ENCODE assay signal across 8 cellular contexts in the genomic region with DNA sequence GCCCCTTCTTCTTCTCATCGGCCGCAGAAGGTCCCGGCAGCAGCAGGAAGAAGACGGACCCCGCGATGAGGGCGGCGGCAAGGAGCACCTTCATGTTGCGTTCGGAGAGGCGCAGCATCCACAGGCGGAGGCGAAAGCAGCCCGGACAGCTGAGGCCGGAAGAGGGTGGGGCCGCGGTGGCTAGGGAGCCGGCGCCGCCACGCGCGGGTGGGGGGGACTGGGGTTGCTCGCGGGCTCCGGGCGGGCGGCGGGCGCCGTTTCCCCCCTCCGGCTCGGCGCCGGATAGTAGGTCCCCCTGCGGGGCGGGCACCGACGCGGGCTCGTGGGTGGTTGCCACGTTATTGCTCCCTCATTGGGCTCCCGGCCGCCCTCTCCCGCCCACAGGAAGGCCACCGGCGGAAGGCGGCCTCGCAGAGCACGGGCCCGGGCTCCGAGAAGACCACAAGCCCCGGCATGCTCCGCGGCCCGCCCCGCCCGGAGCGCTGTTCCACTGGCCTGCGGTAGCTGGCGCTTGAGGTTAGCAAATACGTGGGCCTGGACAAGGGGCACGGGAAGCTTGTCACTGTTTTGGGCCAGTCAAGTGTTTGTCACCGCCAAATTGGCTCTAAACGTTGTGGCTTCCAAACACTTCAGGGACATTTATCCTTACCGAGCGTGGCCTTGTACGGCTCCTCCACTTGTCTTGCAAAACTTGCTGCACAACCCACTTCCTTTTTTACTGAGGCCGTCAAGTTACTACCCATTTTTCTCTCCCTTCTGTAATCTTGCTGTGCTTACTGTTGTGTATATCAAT. TPM values are rescaled to one million over a fixed set of nuclear protein-coding genes. Genes with fewer than 3 reads are reported as not detected.
DNase-seq lines count a peak whose midpoint lies in the region; ATAC-seq and TF ChIP-seq lines count a peak whose summit lies in the region.

PPIB (minus strand) TSS at position 154 of the 793 bp plus-strand sequence; CDS start at position 118, 36 bp downstream.

- peak; percentile 98 for DNase-seq in CD1c-positive myeloid dendritic cell (ENCODE audit: extremely low spot score)
- peak; percentile 96 for DNase-seq in NCI-H748 (lab: John Stamatoyannopoulos, UW; ENCODE audit: unreplicated experiment)
- peak; percentile 93 to 95 for DNase-seq in activated CD4-positive, alpha-beta T cell treated with anti-CD3 and anti-CD28 coated beads, Interleukin-2, amount 50 U/mL, for 24 hours (ENCODE audit: low read depth in 1 of 2, low spot score in 1 of 2)
- peak; percentile 97 for DNase-seq in stimulated activated CD4-positive, alpha-beta T cell treated with anti-CD3 and anti-CD28 coated beads, Interleukin-4, amount 100 ng/mL, for 24 hours

- under 1% methylated on average over 69 of the region's 69 CpGs for WGBS in liver

- peak; percentile 53 to 59 for TF ChIP-seq RAD21 in liver (IDR thresholded peaks at IDR 0.05)

- H3K27ac ChIP-seq in liver (ENCODE audit: low read depth in 1 of 2, low read length in 2 of 2), result peak within 1 kb of the TSS; percentile 88 to 92

- H3K36me3 Mint-ChIP-seq in dendritic cell treated with granulocyte-macrophage colony-stimulating factor and Interleukin-4, amounts not matched to agents 40 ng/mL and 50 ng/mL, for 4 days (ENCODE audit: low read depth), result peaks cover 52% of the 10 kb centered on the region

- peak within 1 kb of the TSS; percentile 97 for H3K27ac Mint-ChIP-seq in dendritic cell treated with granulocyte-macrophage colony-stimulating factor and Interleukin-4, amounts not matched to agents 40 ng/mL and 50 ng/mL, for 4 days

- H3K27me3 Mint-ChIP-seq in dendritic cell treated with granulocyte-macrophage colony-stimulating factor and Interleukin-4, amounts not matched to agents 40 ng/mL and 50 ng/mL, for 4 days, result no peaks in the 10 kb centered on the region

- H3K4me1 ChIP-seq in liver (ENCODE audit: control insufficient read depth in 4 of 4, insufficient read depth in 4 of 4, low read length in 3 of 4), result peaks cover 3 to 38% (median 24%) of the 10 kb centered on the region in 4 donors

- peak within 1 kb of the TSS; percentile 93 to 97 for H3K9ac ChIP-seq in liver (ENCODE audit: low read depth in 1 of 2, low read length in 2 of 2)

- peaks cover 14 to 23% (median 21%) of the 10 kb centered on the region in 4 donors for H3K36me3 ChIP-seq in liver (ENCODE audit: control insufficient read depth in 4 of 4, insufficient read depth in 3 of 4, low read depth in 1 of 4, low read length in 3 of 4)

- TF ChIP-seq CTCF in liver (IDR thresholded peaks at IDR 0.05; ENCODE audit: low read depth, low read length, missing input control), result peak; percentile 33

- H3K9me3 ChIP-seq in liver (ENCODE audit: control insufficient read depth in 4 of 4, low read length in 3 of 4), result no peaks in the 10 kb centered on the region

- H3K27me3 ChIP-seq in liver (ENCODE audit: control insufficient read depth in 4 of 4, insufficient read depth in 4 of 4, low read length in 3 of 4), result no peaks in the 10 kb centered on the region

- no peaks in the 10 kb centered on the region for H3K9me3 Mint-ChIP-seq in dendritic cell treated with granulocyte-macrophage colony-stimulating factor and Interleukin-4, amounts not matched to agents 40 ng/mL and 50 ng/mL, for 4 days

- intact Hi-C loops in dendritic cell treated with granulocyte-macrophage colony-stimulating factor and Interleukin-4, amounts not matched to agents 40 ng/mL and 50 ng/mL, for 4 days (cut with micrococcal nuclease), result loop anchor here (5.0 kb wide), 1 partner anchor 224 kb away; the partner anchor contains the start of gene TRIP4

- peak within 1 kb of the TSS; percentile 69 to 97 (median 93) for H3K4me3 ChIP-seq in liver (ENCODE audit: low read depth in 1 of 3, low read length in 3 of 3)

- peak; percentile 93 for ATAC-seq in GM19372 (IDR thresholded peaks at IDR 0.05; ENCODE audit: low read depth, unreplicated experiment)
- ATAC-seq in HG03558 (IDR thresholded peaks at IDR 0.05; ENCODE audit: extremely low read depth, unreplicated experiment), result peak; percentile 78

- peak within 1 kb of the TSS; percentile 94 for H3K4me3 Mint-ChIP-seq in dendritic cell treated with granulocyte-macrophage colony-stimulating factor and Interleukin-4, amounts not matched to agents 40 ng/mL and 50 ng/mL, for 4 days

- peaks cover 53% of the 10 kb centered on the region for H3K4me1 Mint-ChIP-seq in dendritic cell treated with granulocyte-macrophage colony-stimulating factor and Interleukin-4, amounts not matched to agents 40 ng/mL and 50 ng/mL, for 4 days (ENCODE audit: low read depth)

TF ChIP-seq in liver, 16 proteins besides CTCF, POLR2A, EP300 and RAD21:
- peak; percentile 47 for TF ChIP-seq ZBTB33 (IDR thresholded peaks at IDR 0.05)
- TF ChIP-seq, protein P1, sequence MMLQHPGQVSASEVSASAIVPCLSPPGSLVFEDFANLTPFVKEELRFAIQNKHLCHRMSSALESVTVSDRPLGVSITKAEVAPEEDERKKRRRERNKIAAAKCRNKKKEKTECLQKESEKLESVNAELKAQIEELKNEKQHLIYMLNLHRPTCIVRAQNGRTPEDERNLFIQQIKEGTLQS (IDR thresholded peaks at IDR 0.05), result no peak
- peak; percentile 52 for TF ChIP-seq YY1 (IDR thresholded peaks at IDR 0.05)
- peak; percentile 85 for TF ChIP-seq SP1 (IDR thresholded peaks at IDR 0.05)
- peak; percentile 14 for TF ChIP-seq NR2F2 (IDR thresholded peaks at IDR 0.05)
- TF ChIP-seq, protein P2, sequence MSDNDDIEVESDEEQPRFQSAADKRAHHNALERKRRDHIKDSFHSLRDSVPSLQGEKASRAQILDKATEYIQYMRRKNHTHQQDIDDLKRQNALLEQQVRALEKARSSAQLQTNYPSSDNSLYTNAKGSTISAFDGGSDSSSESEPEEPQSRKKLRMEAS (IDR thresholded peaks at IDR 0.05), result no peak
- peak; percentile 61 for TF ChIP-seq FOXA1 (IDR thresholded peaks at IDR 0.05)
- TF ChIP-seq GABPA (IDR thresholded peaks at IDR 0.05 in 1 of 2, conservative IDR thresholded peaks at IDR 0.05 in 1 of 2), result peak; percentile 54 to 89
- TF ChIP-seq JUND (IDR thresholded peaks at IDR 0.05), result no peak
- peak in 1 of 2 donors; percentile 37 for TF ChIP-seq HNF4A (conservative IDR thresholded peaks at IDR 0.05)
- no peak for TF ChIP-seq HNF4G (IDR thresholded peaks at IDR 0.05)
- TF ChIP-seq FOXA2 (IDR thresholded peaks at IDR 0.05), result peak; percentile 16
- no peak for TF ChIP-seq RXRA (IDR thresholded peaks at IDR 0.05)
- no peak for TF ChIP-seq TAF1 (conservative IDR thresholded peaks at IDR 0.05)
- TF ChIP-seq EGR1 (IDR thresholded peaks at IDR 0.05; ENCODE audit: low read depth in 2 of 2), result peak in 1 of 2 donors; percentile 36
- peak; percentile 10 for TF ChIP-seq REST (IDR thresholded peaks at IDR 0.05)

RNA-seq across cellular contexts. Expression of gene PPIB, which starts in this region (rescaled TPM):
- 100 to 1,000 TPM; 379 to 638 TPM for total RNA-seq in liver
- 100 to 1,000 TPM; 627 to 768 TPM for polyA plus RNA-seq in liver

Comparison
In these comparisons a context has a peak if more than half of its experiments do, and no peak if none do; other contexts are left out.
1. Peak in every context shown above with its lines: DNase-seq, ATAC-seq, H3K4me3 ChIP-seq and H3K27ac ChIP-seq.